20 cellular contexts compared by ENCODE assay signal in the genomic region with DNA sequence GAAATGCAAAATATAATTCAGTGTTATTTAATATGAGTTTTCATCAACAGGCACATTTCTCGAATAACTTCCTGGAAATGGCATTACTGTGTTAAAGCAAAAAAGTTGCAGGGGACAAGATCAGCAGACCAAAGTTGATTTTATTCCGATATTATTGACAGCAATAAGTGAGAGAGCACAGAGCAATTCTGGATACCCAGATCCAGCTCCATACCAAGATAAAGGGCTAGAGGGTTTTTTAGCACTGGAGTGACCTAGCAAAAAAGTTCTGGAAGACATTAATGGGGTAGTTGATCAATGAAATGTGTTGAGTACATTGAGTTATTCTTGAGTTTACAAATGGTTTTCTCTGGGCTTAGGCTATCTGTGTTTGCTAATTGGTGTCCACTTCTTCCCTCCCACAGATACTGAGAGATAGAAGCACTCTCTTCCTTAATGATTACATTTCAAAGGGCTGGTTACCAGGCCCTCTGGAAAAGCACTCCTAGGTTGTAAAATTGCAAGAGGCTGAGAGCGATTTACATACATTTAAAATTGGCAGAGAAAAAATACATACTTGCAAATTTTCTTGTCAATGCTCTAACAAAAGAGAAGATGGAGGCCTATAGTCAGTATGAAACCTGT. TPM values are rescaled to one million over a fixed set of nuclear protein-coding genes. Genes with fewer than 3 reads are reported as not detected.
A peak's percentile ranks its signal among the peaks of the same experiment; 100 is the strongest.
DNase-seq lines count a peak whose midpoint lies in the region; ATAC-seq, FAIRE-seq and TF ChIP-seq lines count a peak whose summit lies in the region.
"Had no signal": no experiment of that assay in that cellular context is flagged by ENCODE, and none has a peak within 500 bp of the region (broad histone marks: within the 10 kb centered on the region; RNA-seq: fewer than 3 reads in every experiment).

No MANE protein-coding gene starts in this region.

- H3K36me3 ChIP-seq in HUES6 (ENCODE audit: control insufficient read depth, insufficient read depth, low read length) (no peaks in the 10 kb centered on the region), endodermal cell (ENCODE audit: control insufficient read depth, insufficient read depth, low read length) (peaks cover under 1% of the 10 kb centered on the region), neural progenitor cell (no peaks in the 10 kb centered on the region)
- H3K36me3 ChIP-seq: BLaER1, SJSA1 had no signal

- H3K9me3 Mint-ChIP-seq in endodermal cell, result peaks cover 2% of the 10 kb centered on the region
- peaks cover 1% of the 10 kb centered on the region for H3K9me3 Mint-ChIP-seq in neural progenitor cell
- H3K9me3 Mint-ChIP-seq: CD4-positive, CD25-positive, alpha-beta regulatory T cell had no signal

- H4K20me1 ChIP-seq in neural progenitor cell (ENCODE audit: low read depth), result no peaks in the 10 kb centered on the region
- H4K20me1 ChIP-seq: BLaER1 had no signal

- peak overlapping the region; percentile 65 for H2AFZ ChIP-seq in neural progenitor cell (replicated peaks)

- no peak for TF ChIP-seq POLR2A in GM12892 (IDR thresholded peaks at IDR 0.05; ENCODE audit: low read depth, low read length)

- DNase-seq in GM12892 (ENCODE audit: insufficient read length) (no peak), endodermal cell (no peak), neural progenitor cell (ENCODE audit: low spot score) (no peak), RKO (ENCODE audit: low spot score) (no peak)
- DNase-seq in effector CD8-positive, alpha-beta T cell (lab: John Stamatoyannopoulos, UW), result no peak
- DNase-seq: CD4-positive, CD25-positive, alpha-beta regulatory T cell; NCI-H1092; NCI-H1436; NCI-H187; NCI-H2081 treated with DMSO at 0.1 percent for 48 hours; NCI-H524; NCI-H82; NK-92 treated with Interleukin-12 subunit alpha and Interleukin-12 subunit beta, amount 100 ng/mL, for 24 hours; PC-3 had no signal

- H3K9me3 ChIP-seq in HUES6 (ENCODE audit: control insufficient read depth, insufficient read depth, low read depth, low read length) (no peaks in the 10 kb centered on the region), endodermal cell (ENCODE audit: control insufficient read depth, low read length) (peaks cover under 1% of the 10 kb centered on the region), neural progenitor cell (ENCODE audit: low read depth) (no peaks in the 10 kb centered on the region)
- H3K9me3 ChIP-seq: BLaER1, SJSA1 had no signal

- H3K36me3 Mint-ChIP-seq in endodermal cell (ENCODE audit: low read depth) (peaks cover 3% of the 10 kb centered on the region), neural progenitor cell (no peaks in the 10 kb centered on the region)
- H3K36me3 Mint-ChIP-seq: CD4-positive, CD25-positive, alpha-beta regulatory T cell had no signal

- H3K4me1 ChIP-seq in HUES6 (ENCODE audit: control insufficient read depth, insufficient read depth, low read length) (peaks cover 42% of the 10 kb centered on the region), endodermal cell (ENCODE audit: control insufficient read depth, insufficient read depth, low read length) (peaks cover 10% of the 10 kb centered on the region), neural progenitor cell (no peaks in the 10 kb centered on the region)
- H3K4me1 ChIP-seq: BLaER1, SJSA1 had no signal

- H3K4me3 Mint-ChIP-seq in endodermal cell (no peak overlapping the region), neural progenitor cell (no peak overlapping the region)
- H3K4me3 Mint-ChIP-seq: CD4-positive, CD25-positive, alpha-beta regulatory T cell had no signal

- WGBS in endodermal cell (ENCODE audit: insufficient coverage in 1 of 2, insufficient read length in 1 of 2), 2 experiments, result 50 to 61% methylated on average over 2 to 3 of the region's 3 CpGs

- H3K4me1 Mint-ChIP-seq in endodermal cell (peaks cover 41% of the 10 kb centered on the region), neural progenitor cell (no peaks in the 10 kb centered on the region)
- H3K4me1 Mint-ChIP-seq: CD4-positive, CD25-positive, alpha-beta regulatory T cell had no signal

- H3K4me3 ChIP-seq in HUES6 (ENCODE audit: low read depth, low read length) (peak overlapping the region; percentile 24), endodermal cell (ENCODE audit: low read length) (no peak overlapping the region), neural progenitor cell (no peak overlapping the region)
- H3K4me3 ChIP-seq: BLaER1, SJSA1 had no signal

- H3K27me3 Mint-ChIP-seq in endodermal cell (ENCODE audit: insufficient read depth) (no peaks in the 10 kb centered on the region), neural progenitor cell (ENCODE audit: insufficient read depth, low read depth) (no peaks in the 10 kb centered on the region)
- H3K27me3 Mint-ChIP-seq: CD4-positive, CD25-positive, alpha-beta regulatory T cell had no signal

- H3K27me3 ChIP-seq in HUES6 (ENCODE audit: control insufficient read depth, insufficient read depth, low read length) (no peaks in the 10 kb centered on the region), endodermal cell (ENCODE audit: control insufficient read depth, insufficient read depth, low read length, poor library complexity, severe bottlenecking) (no peaks in the 10 kb centered on the region), neural progenitor cell (no peaks in the 10 kb centered on the region)
- H3K27me3 ChIP-seq: BLaER1, SJSA1 had no signal

- peak; percentile 14 for FAIRE-seq in GM12892 (lab: Jason Lieb, UNC)
- FAIRE-seq: D721Med had no signal

- no peaks in the 10 kb centered on the region for H3K79me2 ChIP-seq in neural progenitor cell (ENCODE audit: low read depth)

- TF ChIP-seq CTCF in endodermal cell (conservative IDR thresholded peaks at IDR 0.05), result no peak
- TF ChIP-seq CTCF in neural progenitor cell (IDR thresholded peaks at IDR 0.05), result no peak

- H3K27ac ChIP-seq in HUES6 (ENCODE audit: low read depth, low read length) (peak overlapping the region; percentile 51; the same call in 1 of the 2 replicates), endodermal cell (ENCODE audit: low read depth, low read length) (no peak overlapping the region), neural progenitor cell (no peak overlapping the region)
- H3K27ac ChIP-seq: BLaER1, SJSA1 had no signal

- no peak overlapping the region for H3K4me2 ChIP-seq in neural progenitor cell
- H3K4me2 ChIP-seq: BLaER1 had no signal

- H3K9ac ChIP-seq in HUES6 (ENCODE audit: low read length), result no peak overlapping the region
- H3K9ac ChIP-seq in endodermal cell (ENCODE audit: extremely low read depth, low read length, poor library complexity, severe bottlenecking), result no peak overlapping the region
- no peak overlapping the region for H3K9ac ChIP-seq in neural progenitor cell
- H3K9ac ChIP-seq: BLaER1 had no signal

- H3F3A ChIP-seq in neural progenitor cell (ENCODE audit: low read depth), result no peaks in the 10 kb centered on the region

- H3K27ac Mint-ChIP-seq in endodermal cell, result peak overlapping the region; percentile 65
- H3K27ac Mint-ChIP-seq in neural progenitor cell, result no peak overlapping the region

- ATAC-seq in GM18517 (IDR thresholded peaks at IDR 0.05; ENCODE audit: unreplicated experiment), result no peak
- ATAC-seq: PC-3, Right ventricle myocardium inferior had no signal

RNA-seq across cellular contexts. Expression of gene MANEA, which starts 47.0 kb away (rescaled TPM):
- polyA plus RNA-seq in GM12892 (2012; ENCODE audit: missing spikeins), result 14.2 TPM
- 100 to 1,000 TPM in 1 of 2 donors, 10 to 100 TPM in 1; 77.8 to 141 TPM for total RNA-seq in endodermal cell
- 40.4 TPM for polyA plus RNA-seq in endodermal cell (2013, experiment 1 of 2)
- 49.8 TPM for polyA plus RNA-seq in endodermal cell (2013, experiment 2 of 2)
- 10.0 and 16.3 TPM in 2 replicates for total RNA-seq in neural progenitor cell (ENCODE audit: low replicate concordance)
